Comparison of ENCODE assay signal across 7 cellular contexts in the genomic region with DNA sequence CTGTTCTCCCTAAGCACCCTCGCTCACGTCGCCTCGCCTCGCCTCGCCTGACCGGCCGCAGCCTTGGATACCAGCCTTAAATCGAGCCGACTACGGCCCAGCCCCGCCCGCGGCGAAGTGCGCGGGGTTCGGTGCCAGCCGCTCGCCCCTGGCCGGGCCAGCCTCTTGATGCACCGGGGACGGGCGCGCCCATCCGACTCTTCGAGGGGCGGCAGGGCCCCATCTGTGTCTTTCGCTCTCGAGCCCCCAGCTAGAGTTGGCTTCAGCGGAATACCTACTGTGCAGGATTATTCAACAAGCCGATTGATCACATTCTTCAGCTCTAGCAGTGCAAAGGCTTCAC. TPM values are rescaled to one million over a fixed set of nuclear protein-coding genes. Genes with fewer than 3 reads are reported as not detected.
DNase-seq lines count a peak whose midpoint lies in the region; ATAC-seq, FAIRE-seq and TF ChIP-seq lines count a peak whose summit lies in the region.
"Not testable (repeated sequence)": the region's sequence is repeated elsewhere in the genome, so short reads cannot be mapped to it uniquely, and the experiment has no call there.

No MANE protein-coding gene starts in this region.

- H3K36me3 Mint-ChIP-seq in activated CD4-positive, alpha-beta T cell treated with anti-CD3 and anti-CD28 coated beads for 36 hours (ENCODE audit: low read depth) = peaks cover 24% of the 10 kb centered on the region
- not testable (repeated sequence) for H3K36me3 Mint-ChIP-seq in immature natural killer cell

- intact Hi-C loops in activated CD4-positive, alpha-beta T cell treated with anti-CD3 and anti-CD28 coated beads for 36 hours (cut with DNase I, micrococcal nuclease) = loop anchor here (2.0 to 10.0 kb wide), 4 partner anchors 186 to 362 kb away; partner anchors contain the start of genes IWS1 (in 1 of the 2), SFT2D3 (in 1 of the 2) and UGGT1 (in 1 of the 2)
- intact Hi-C loops in pancreas (cut with DNase I) = not testable (repeated sequence)

- H3K4me3 ChIP-seq in HUES48 (ENCODE audit: low read depth, low read length) (peak overlapping the region; percentile 79), coronary artery (peak overlapping the region; percentile 77), pancreas (peak overlapping the region; percentile 42 to 59 (median 53))

- peaks cover 26% of the 10 kb centered on the region for H3K36me3 ChIP-seq in HUES48 (ENCODE audit: control insufficient read depth, insufficient read depth, low read length)
- H3K36me3 ChIP-seq in pancreas = not testable (repeated sequence)

- DNase-seq in activated CD4-positive, alpha-beta T cell treated with anti-CD3 and anti-CD28 coated beads for 36 hours; coronary artery (ENCODE audit: low spot score); immature natural killer cell; pancreas: not testable (repeated sequence)

- CTCF ChIA-PET in activated CD4-positive, alpha-beta T cell treated with anti-CD3 and anti-CD28 coated beads for 36 hours (lab: Charles Lee) = not testable (repeated sequence)

- H3K9me3 Mint-ChIP-seq in activated CD4-positive, alpha-beta T cell treated with anti-CD3 and anti-CD28 coated beads for 36 hours (ENCODE audit: low read depth); immature natural killer cell: not testable (repeated sequence)

- not testable (repeated sequence) for TF ChIP-seq CTCF in coronary artery (IDR thresholded peaks at IDR 0.05); pancreas (IDR thresholded peaks at IDR 0.05)

- not testable (repeated sequence) for H3K9me3 ChIP-seq in HUES48 (ENCODE audit: control insufficient read depth, insufficient read depth, low read length); pancreas

- H3K27me3 ChIP-seq in HUES48 (ENCODE audit: control insufficient read depth, insufficient read depth, low read length); pancreas: not testable (repeated sequence)

- H3K27me3 Mint-ChIP-seq in activated CD4-positive, alpha-beta T cell treated with anti-CD3 and anti-CD28 coated beads for 36 hours; immature natural killer cell (ENCODE audit: low read depth in 3 of 3): not testable (repeated sequence)

- not testable (repeated sequence) for FAIRE-seq in pancreas (lab: Jason Lieb, UNC)

- WGBS in pancreas, 2 donors = 0% methylated on average over 17 to 32 of the region's 32 CpGs

- peak overlapping the region; percentile 76 for H3K4me3 Mint-ChIP-seq in activated CD4-positive, alpha-beta T cell treated with anti-CD3 and anti-CD28 coated beads for 36 hours
- peak overlapping the region; percentile 75 to 87 (median 81) for H3K4me3 Mint-ChIP-seq in immature natural killer cell

- peak overlapping the region; percentile 68 for H3K9ac ChIP-seq in HUES48 (ENCODE audit: low read depth, low read length)

- H3K4me1 Mint-ChIP-seq in activated CD4-positive, alpha-beta T cell treated with anti-CD3 and anti-CD28 coated beads for 36 hours = peaks cover 41% of the 10 kb centered on the region
- peaks cover 24 to 42% of the 10 kb centered on the region in 2 donors for H3K4me1 Mint-ChIP-seq in immature natural killer cell

- peak overlapping the region; percentile 87 for H3K27ac ChIP-seq in HUES48 (ENCODE audit: low read depth, low read length)
- peak overlapping the region; percentile 90 to 96 for H3K27ac ChIP-seq in coronary artery
- peak overlapping the region; percentile 75 to 91 (median 86) for H3K27ac ChIP-seq in pancreas

- peak overlapping the region; percentile 78 for H3K27ac Mint-ChIP-seq in activated CD4-positive, alpha-beta T cell treated with anti-CD3 and anti-CD28 coated beads for 36 hours
- peak overlapping the region; percentile 66 to 89 (median 80) for H3K27ac Mint-ChIP-seq in immature natural killer cell

- POLR2A ChIA-PET in activated CD4-positive, alpha-beta T cell treated with anti-CD3 and anti-CD28 coated beads for 36 hours (lab: Charles Lee) = interaction anchor here (0.6 kb wide), 1 partner anchor 64 kb away, joined by 3 read pairs; no protein-coding TSS in a partner anchor

- H3K4me1 ChIP-seq in HUES48 (ENCODE audit: control insufficient read depth, insufficient read depth, low read length) (peaks cover 21% of the 10 kb centered on the region), pancreas (peaks cover 6 to 27% (median 17%) of the 10 kb centered on the region in 3 donors)

- ATAC-seq in GM18519 (IDR thresholded peaks at IDR 0.05; ENCODE audit: low FRiP score, unreplicated experiment) (peak; percentile 11), HG02588 (IDR thresholded peaks at IDR 0.05; ENCODE audit: unreplicated experiment) (peak; percentile 20), pancreas (peak; percentile 59 to 75 (median 63))
- ATAC-seq in activated CD4-positive, alpha-beta T cell treated with anti-CD3 and anti-CD28 coated beads for 36 hours = peak; percentile 25

RNA-seq across cellular contexts. Expression of gene AMMECR1L, which starts 0.8 kb away (rescaled TPM):
- total RNA-seq in activated CD4-positive, alpha-beta T cell treated with anti-CD3 and anti-CD28 coated beads for 36 hours = 10 to 100 TPM; 12.8 to 14.2 TPM
- polyA plus RNA-seq in immature natural killer cell = 1 to 10 TPM; 2.7 to 7.8 (median 4.2) TPM
- total RNA-seq in pancreas = 1 to 10 TPM; 5.1 to 8.7 (median 5.6) TPM
- polyA plus RNA-seq in pancreas = 1 to 10 TPM; 6.3 to 8.9 TPM

RNA-seq across cellular contexts. Expression of gene POLR2D, which starts 28.6 kb away (rescaled TPM):
- total RNA-seq in activated CD4-positive, alpha-beta T cell treated with anti-CD3 and anti-CD28 coated beads for 36 hours = 10 to 100 TPM; 72.4 to 73.7 TPM
- polyA plus RNA-seq in immature natural killer cell (10 to 100 TPM; 35.8 to 41.3 (median 35.9) TPM), pancreas (1 to 10 TPM; 6.0 to 6.2 TPM)
- total RNA-seq in pancreas = 10 to 100 TPM in 4 of 6 donors, 1 to 10 TPM in 2; 8.6 to 15.7 (median 13.1) TPM

Comparison
In these comparisons a context has a peak if more than half of its experiments do, and no peak if none do; other contexts are left out.
1. ATAC-seq: peak in every context shown above with its lines; median percentile 63 in pancreas; 25 in activated CD4-positive, alpha-beta T cell treated with anti-CD3 and anti-CD28 coated beads for 36 hours; 20 in HG02588; 11 in GM18519.
2. RNA of gene POLR2D, which starts 28.6 kb away (total RNA-seq): 72.4 to 73.7 TPM in activated CD4-positive, alpha-beta T cell treated with anti-CD3 and anti-CD28 coated beads for 36 hours; 8.6 to 15.7 TPM in pancreas; every median in the first group is over 4 times any median in the second.
3. Peak in every context shown above with its lines, with median percentiles within 50 percentile points of each other: H3K27ac ChIP-seq and H3K4me3 ChIP-seq.